In genomic region chr6:44052419-44053011, GRCh38 we compare ENCODE assay signal across 1 cellular context.
TF ChIP-seq lines count a peak whose summit lies in the region.

No MANE protein-coding gene starts in this region.

TF ChIP-seq in K562, 482 proteins besides CTCF, POLR2A, EP300 and RAD21 (continued from another document and continues in another):
- peak; percentile 40; the same call in 1 of the 2 replicates for TF ChIP-seq ZBTB40 (IDR thresholded peaks at IDR 0.05)
- TF ChIP-seq ZBTB40 (CRISPR knock-in tag; IDR thresholded peaks at IDR 0.05): no peak
- TF ChIP-seq SP1 (CRISPR knock-in tag; IDR thresholded peaks at IDR 0.05): no peak; the same call in 1 of the 2 replicates
- peak; percentile 52; the same call in 1 of the 2 replicates for TF ChIP-seq DPF2 (IDR thresholded peaks at IDR 0.05)
- no peak for TF ChIP-seq HNRNPK (IDR thresholded peaks at IDR 0.05; ENCODE audit: low read depth, low read length, poor library complexity, severe bottlenecking)
- no peak; the same call in 1 of the 2 replicates for TF ChIP-seq DIDO1 (tag; IDR thresholded peaks at IDR 0.05; ENCODE audit: low read depth)
- no peak for TF ChIP-seq SNRNP70 (optimal IDR thresholded peaks at IDR 0.05; ENCODE audit: low read depth, low read length)
- TF ChIP-seq GABPB1 (CRISPR knock-in tag; IDR thresholded peaks at IDR 0.05): no peak
- TF ChIP-seq SPI1 (IDR thresholded peaks at IDR 0.05; ENCODE audit: borderline replicate concordance, low read depth, low read length): 0 out of 2 replicates have a peak, but pooled peaks have one; percentile 27
- TF ChIP-seq DLX4 (CRISPR knock-in tag; IDR thresholded peaks at IDR 0.05): no peak
- TF ChIP-seq SMARCC2 (IDR thresholded peaks at IDR 0.05; ENCODE audit: low read depth): no peak
- TF ChIP-seq ZNF408 (CRISPR knock-in tag; IDR thresholded peaks at IDR 0.05; ENCODE audit: low read depth): no peak
- TF ChIP-seq FOXK2 (conservative IDR thresholded peaks at IDR 0.05 in 1 of 2, IDR thresholded peaks at IDR 0.05 in 1 of 2; ENCODE audit: low read depth in 2 of 2): peak; percentile 51 to 68; a peak in 2 of 4 replicates
- no peak for TF ChIP-seq MCM2 (IDR thresholded peaks at IDR 0.05; ENCODE audit: low read depth)
- TF ChIP-seq RUNX1 (IDR thresholded peaks at IDR 0.05; ENCODE audit: low read depth): no peak
- TF ChIP-seq SIN3B (IDR thresholded peaks at IDR 0.05; ENCODE audit: low read depth): no peak
- TF ChIP-seq VEZF1 (CRISPR knock-in tag; IDR thresholded peaks at IDR 0.05): peak; percentile 29; the same call in 1 of the 2 replicates
- TF ChIP-seq NBN (IDR thresholded peaks at IDR 0.05; ENCODE audit: low read depth): no peak
- TF ChIP-seq ZNF184 (CRISPR knock-in tag; IDR thresholded peaks at IDR 0.05): no peak
- TF ChIP-seq MXI1 (IDR thresholded peaks at IDR 0.05; ENCODE audit: low read depth, low read length): no peak
- TF ChIP-seq ZBTB33 (CRISPR knock-in tag; IDR thresholded peaks at IDR 0.05): no peak
- TF ChIP-seq CEBPG (CRISPR knock-in tag; IDR thresholded peaks at IDR 0.05): no peak
- peak; percentile 66 to 88 for TF ChIP-seq CEBPG (tag; conservative IDR thresholded peaks at IDR 0.05 in 1 of 2, IDR thresholded peaks at IDR 0.05 in 1 of 2)
- TF ChIP-seq SAFB (IDR thresholded peaks at IDR 0.05; ENCODE audit: borderline replicate concordance, low read depth, low read length): no peak
- TF ChIP-seq BHLHE40 (IDR thresholded peaks at IDR 0.05; ENCODE audit: low read length): peak; percentile 42; the same call in 1 of the 2 replicates
- TF ChIP-seq SUPT5H (IDR thresholded peaks at IDR 0.05): no peak
- TF ChIP-seq SLC30A9 (CRISPR knock-in tag; IDR thresholded peaks at IDR 0.05): no peak
- TF ChIP-seq ZNF3 (CRISPR knock-in tag; IDR thresholded peaks at IDR 0.05): no peak
- TF ChIP-seq NCOA6 (IDR thresholded peaks at IDR 0.05): no peak
- no peak for TF ChIP-seq E2F3 (CRISPR knock-in tag; IDR thresholded peaks at IDR 0.05)
- TF ChIP-seq GTF2E2 (tag; IDR thresholded peaks at IDR 0.05): no peak
- no peak for TF ChIP-seq TOE1 (IDR thresholded peaks at IDR 0.05; ENCODE audit: borderline replicate concordance)
- TF ChIP-seq TOE1 (CRISPR knock-in tag; IDR thresholded peaks at IDR 0.05; ENCODE audit: borderline replicate concordance, low read depth): no peak
- no peak for TF ChIP-seq RAD51 (IDR thresholded peaks at IDR 0.05; ENCODE audit: borderline replicate concordance, low read depth)
- no peak for TF ChIP-seq CTBP1 (IDR thresholded peaks at IDR 0.05; ENCODE audit: borderline replicate concordance)
- TF ChIP-seq SIX5 (IDR thresholded peaks at IDR 0.05; ENCODE audit: borderline replicate concordance in 1 of 2, insufficient read depth in 1 of 2, low read depth in 1 of 2, low read length in 2 of 2): peak; percentile 51 to 72; a peak in 3 of 4 replicates
- no peak for TF ChIP-seq ADNP (tag; IDR thresholded peaks at IDR 0.05)
- TF ChIP-seq MEIS2 (IDR thresholded peaks at IDR 0.05; ENCODE audit: partially characterized antibody): no peak
- no peak for TF ChIP-seq HNRNPL (IDR thresholded peaks at IDR 0.05; ENCODE audit: low read depth, low read length)
- no peak for TF ChIP-seq NEUROD1 (IDR thresholded peaks at IDR 0.05; ENCODE audit: borderline replicate concordance, low read depth, low read length, partially characterized antibody)
- TF ChIP-seq ETS2 (tag; IDR thresholded peaks at IDR 0.05; ENCODE audit: borderline replicate concordance, poor library complexity, severe bottlenecking): no peak
- no peak for TF ChIP-seq NCOA4 (IDR thresholded peaks at IDR 0.05; ENCODE audit: partially characterized antibody)
- no peak for TF ChIP-seq NELFE (IDR thresholded peaks at IDR 0.05; ENCODE audit: insufficient read depth, insufficient read length)
- 0 out of 2 replicates have a peak, but pooled peaks have one; percentile 57 for TF ChIP-seq HLTF (IDR thresholded peaks at IDR 0.05)
- TF ChIP-seq RBM15 (IDR thresholded peaks at IDR 0.05; ENCODE audit: insufficient read depth, low read length): no peak
- no peak for TF ChIP-seq ZNF717 (CRISPR knock-in tag; IDR thresholded peaks at IDR 0.05)
- TF ChIP-seq EGR1 (conservative IDR thresholded peaks at IDR 0.05): 0 out of 2 replicates have a peak, but pooled peaks have one; percentile 6
- 0 out of 2 replicates have a peak, but pooled peaks have one; percentile 14 for TF ChIP-seq ZBTB12 (CRISPR knock-in tag; IDR thresholded peaks at IDR 0.05)
- no peak for TF ChIP-seq ZNF431 (CRISPR knock-in tag; IDR thresholded peaks at IDR 0.05)
- TF ChIP-seq ZFP36 (IDR thresholded peaks at IDR 0.05; ENCODE audit: low read depth, low read length, partially characterized antibody): no peak
- no peak for TF ChIP-seq ATF2 (CRISPR knock-in tag; IDR thresholded peaks at IDR 0.05)
- TF ChIP-seq FOS (IDR thresholded peaks at IDR 0.05; ENCODE audit: extremely low read depth, insufficient read length): peak; percentile 29
- no peak for TF ChIP-seq PREB (CRISPR knock-in tag; IDR thresholded peaks at IDR 0.05)
- TF ChIP-seq ARNT (IDR thresholded peaks at IDR 0.05): no peak
- TF ChIP-seq FOXP1 (CRISPR knock-in tag; IDR thresholded peaks at IDR 0.05): peak; percentile 88; the same call in 1 of the 2 replicates
